ENCODE assay signal across 8 cellular contexts in genomic region chr3:53046171-53047170, GRCh38. TPM values are rescaled to one million over a fixed set of nuclear protein-coding genes. Genes with fewer than 3 reads are reported as not detected.
DNase-seq lines count a peak whose midpoint lies in the region; ATAC-seq and TF ChIP-seq lines count a peak whose summit lies in the region.

No MANE protein-coding gene starts in this region.

- H3K4me1 Mint-ChIP-seq in activated CD8-positive, alpha-beta memory T cell treated with anti-CD3 and anti-CD28 coated beads, Interleukin-2, amount 10 ng/mL, durations not matched to agents 7 days and 5 days = peaks cover 33% of the 10 kb centered on the region

- TF ChIP-seq CTCF in GM12872 (IDR thresholded peaks at IDR 0.05; ENCODE audit: insufficient read depth, low read depth, low read length) (peak; percentile 66), epithelial cell of esophagus (IDR thresholded peaks at IDR 0.05; ENCODE audit: insufficient read depth, low read depth, low read length, missing control alignments) (no peak)

- H3K36me3 Mint-ChIP-seq in activated CD8-positive, alpha-beta memory T cell treated with anti-CD3 and anti-CD28 coated beads, Interleukin-2, amount 10 ng/mL, durations not matched to agents 7 days and 5 days = no peaks in the 10 kb centered on the region

- H3K4me3 Mint-ChIP-seq in activated CD8-positive, alpha-beta memory T cell treated with anti-CD3 and anti-CD28 coated beads, Interleukin-2, amount 10 ng/mL, durations not matched to agents 7 days and 5 days = peak overlapping the region; percentile 65

- H3K9ac ChIP-seq in mucosa of stomach (ENCODE audit: low read length) = peak overlapping the region; percentile 80

- peak overlapping the region; percentile 58 for H3K27ac Mint-ChIP-seq in activated CD8-positive, alpha-beta memory T cell treated with anti-CD3 and anti-CD28 coated beads, Interleukin-2, amount 10 ng/mL, durations not matched to agents 7 days and 5 days

- no peaks in the 10 kb centered on the region for H3K9me3 Mint-ChIP-seq in activated CD8-positive, alpha-beta memory T cell treated with anti-CD3 and anti-CD28 coated beads, Interleukin-2, amount 10 ng/mL, durations not matched to agents 7 days and 5 days (ENCODE audit: low read depth)

- no peaks in the 10 kb centered on the region for H3K9me3 ChIP-seq in mucosa of stomach (ENCODE audit: control insufficient read depth, low read length)

- ATAC-seq in HG02571 (IDR thresholded peaks at IDR 0.05; ENCODE audit: unreplicated experiment) = peak; percentile 31
- ATAC-seq in activated CD8-positive, alpha-beta memory T cell treated with anti-CD3 and anti-CD28 coated beads, Interleukin-2, amount 10 ng/mL, durations not matched to agents 7 days and 5 days = peak; percentile 58

- H3K4me3 ChIP-seq in epithelial cell of esophagus (ENCODE audit: low read length) = peak overlapping the region; percentile 59
- peak overlapping the region; percentile 50 for H3K4me3 ChIP-seq in mucosa of stomach (ENCODE audit: low read length)

- peaks cover 11% of the 10 kb centered on the region for H3K27me3 Mint-ChIP-seq in activated CD8-positive, alpha-beta memory T cell treated with anti-CD3 and anti-CD28 coated beads, Interleukin-2, amount 10 ng/mL, durations not matched to agents 7 days and 5 days

- no peaks in the 10 kb centered on the region for H3K36me3 ChIP-seq in mucosa of stomach (ENCODE audit: control insufficient read depth, insufficient read depth, low read length)

- peak; percentile 39 for DNase-seq in NCI-H2227 treated with DMSO at 0.1 percent for 48 hours (lab: John Stamatoyannopoulos, UW)
- DNase-seq in activated CD8-positive, alpha-beta memory T cell treated with anti-CD3 and anti-CD28 coated beads, Interleukin-2, amount 10 ng/mL, durations not matched to agents 7 days and 5 days = peak; percentile 81
- DNase-seq in epithelial cell of esophagus (ENCODE audit: low read depth) = peak; percentile 32
- peak; percentile 48 to 52 for DNase-seq in stimulated activated CD8-positive, alpha-beta memory T cell treated with anti-CD3 and anti-CD28 coated beads, Interleukin-7, amount 100 ng/mL, for 1 hour (ENCODE audit: low read depth in 2 of 2)
- no peak for DNase-seq in NCI-H146 (lab: John Stamatoyannopoulos, UW)

- no peaks in the 10 kb centered on the region for H3K4me1 ChIP-seq in mucosa of stomach (ENCODE audit: control insufficient read depth, insufficient read depth, low read length)

- H3K27me3 ChIP-seq in mucosa of stomach (ENCODE audit: control insufficient read depth, insufficient read depth, low read length) = peaks cover 3% of the 10 kb centered on the region

- CTCF ChIA-PET in activated CD8-positive, alpha-beta memory T cell treated with anti-CD3 and anti-CD28 coated beads, Interleukin-2, amount 10 ng/mL, durations not matched to agents 7 days and 5 days (lab: Charles Lee) = interaction anchor here (0.7 to 2.1 kb wide), 13 partner anchors 10 to 208 kb away, joined by 3 to 16 read pairs (median 4); no protein-coding TSS in a partner anchor

RNA-seq across cellular contexts. Expression of gene SFMBT1, which starts 0.6 kb away (rescaled TPM):
- total RNA-seq in activated CD8-positive, alpha-beta memory T cell treated with anti-CD3 and anti-CD28 coated beads, Interleukin-2, amount 10 ng/mL, durations not matched to agents 7 days and 5 days = 10 to 100 TPM; 25.9 to 29.7 TPM
